ENCODE assay signal across 6 cellular contexts in genomic region chr12:129246630-129247029, GRCh38.
"Had no signal": no experiment of that assay in that cellular context is flagged by ENCODE, and none has a peak within 500 bp of the region (broad histone marks: within the 10 kb centered on the region; RNA-seq: fewer than 3 reads in every experiment).

No MANE protein-coding gene starts in this region.

- H3K36me3 Mint-ChIP-seq: IgD-negative memory B cell had no signal

- H3K4me3 Mint-ChIP-seq: IgD-negative memory B cell had no signal

- H3K4me3 ChIP-seq: K562 had no signal

- DNase-seq: IMR-90, KBM-7, KG1 had no signal

- H3K27ac ChIP-seq: HL-60 had no signal

- H3K4me1 Mint-ChIP-seq: IgD-negative memory B cell had no signal

- H3K27me3 Mint-ChIP-seq: IgD-negative memory B cell had no signal

- H3K27ac Mint-ChIP-seq: IgD-negative memory B cell had no signal
